20 cellular contexts compared by ENCODE assay signal in genomic region chr6:149939909-149940672, GRCh38. TPM values are rescaled to one million over a fixed set of nuclear protein-coding genes. Genes with fewer than 3 reads are reported as not detected.
DNase-seq lines count a peak whose midpoint lies in the region; ATAC-seq and TF ChIP-seq lines count a peak whose summit lies in the region.
"Had no signal": no experiment of that assay in that cellular context is flagged by ENCODE, and none has a peak within 500 bp of the region (broad histone marks: within the 10 kb centered on the region; RNA-seq: fewer than 3 reads in every experiment).

No MANE protein-coding gene starts in this region.

- H2BK12ac ChIP-seq in trophoblast cell (ENCODE audit: low read length), result no peak overlapping the region

- H3K9ac ChIP-seq in trophoblast cell (ENCODE audit: low read length), result no peak overlapping the region

- H2BK5ac ChIP-seq in trophoblast cell (ENCODE audit: low read depth, low read length, poor library complexity), result no peak overlapping the region

- intact Hi-C loops in CD8-positive, alpha-beta T cell (cut with DNase I, micrococcal nuclease), result loop anchor here (1.0 to 10.0 kb wide), 4 partner anchors 21 to 875 kb away; partner anchors contain the start of genes NUP43 (in 1 of the 2) and PCMT1 (in 1 of the 2)
- intact Hi-C loops in naive thymus-derived CD4-positive, alpha-beta T cell (cut with micrococcal nuclease), result loop anchor here (5.0 to 10.0 kb wide), 5 partner anchors 78 to 927 kb away; partner anchors contain the start of genes LRP11 (in 1 of the 2), MTHFD1L (in 1 of the 2), NUP43 (in 1 of the 2) and PCMT1 (in 1 of the 2)

- H3K18ac ChIP-seq in trophoblast cell (ENCODE audit: low read length), result no peak overlapping the region

- H2AK5ac ChIP-seq in trophoblast cell (ENCODE audit: low read length), result no peak overlapping the region

- no peak overlapping the region for H4K12ac ChIP-seq in trophoblast cell (ENCODE audit: low read depth, low read length)

- H3K4me3 Mint-ChIP-seq in CD8-positive, alpha-beta T cell, result peak overlapping the region; percentile 29
- peak overlapping the region; percentile 18 for H3K4me3 Mint-ChIP-seq in activated naive CD8-positive, alpha-beta T cell treated with anti-CD3 and anti-CD28 coated beads, Interleukin-2, amount 50 U/mL, for 24 hours
- peak overlapping the region; percentile 37 to 95 (median 79) for H3K4me3 Mint-ChIP-seq in naive thymus-derived CD4-positive, alpha-beta T cell

- H3K4me2 ChIP-seq in trophoblast cell (ENCODE audit: low read length), result no peak overlapping the region

- H2AFZ ChIP-seq in trophoblast cell (ENCODE audit: insufficient read depth, low read length, poor library complexity), result no peak overlapping the region

- H3K4me1 Mint-ChIP-seq in CD8-positive, alpha-beta T cell (ENCODE audit: low read depth), result peaks cover 31% of the 10 kb centered on the region
- peaks cover 35% of the 10 kb centered on the region for H3K4me1 Mint-ChIP-seq in activated naive CD8-positive, alpha-beta T cell treated with anti-CD3 and anti-CD28 coated beads, Interleukin-2, amount 50 U/mL, for 24 hours
- peaks cover 13 to 42% (median 31%) of the 10 kb centered on the region in 7 donors for H3K4me1 Mint-ChIP-seq in naive thymus-derived CD4-positive, alpha-beta T cell

- peaks cover 3% of the 10 kb centered on the region for H3K36me3 Mint-ChIP-seq in CD8-positive, alpha-beta T cell
- H3K36me3 Mint-ChIP-seq in activated naive CD8-positive, alpha-beta T cell treated with anti-CD3 and anti-CD28 coated beads, Interleukin-2, amount 50 U/mL, for 24 hours (ENCODE audit: low read depth), result no peaks in the 10 kb centered on the region
- H3K36me3 Mint-ChIP-seq in naive thymus-derived CD4-positive, alpha-beta T cell, result peaks cover 0 to 5% (median 1%) of the 10 kb centered on the region in 5 donors
- H3K36me3 Mint-ChIP-seq: stimulated activated memory B cell treated with anti-CD40 and anti-IgM and Interleukin-4, amounts not matched to agents 10 μg/mL and 1 μg/mL and 100 μg/mL, for 72 hours had no signal

- peaks cover 21% of the 10 kb centered on the region for H3K4me1 ChIP-seq in CD8-positive, alpha-beta T cell (ENCODE audit: insufficient read depth, low read length)
- peaks cover 14 to 20% of the 10 kb centered on the region in 2 donors for H3K4me1 ChIP-seq in naive thymus-derived CD4-positive, alpha-beta T cell (ENCODE audit: control insufficient read depth in 2 of 2, insufficient read depth in 2 of 2, low read length in 2 of 2)
- H3K4me1 ChIP-seq in trophoblast cell (ENCODE audit: control insufficient read depth in 1 of 2, insufficient read depth in 2 of 2, low read length in 2 of 2), result peaks cover 8 to 10% of the 10 kb centered on the region in 2 experiments
- H3K4me1 ChIP-seq: breast epithelium had no signal

- peaks cover 50% of the 10 kb centered on the region for H3K27me3 Mint-ChIP-seq in CD8-positive, alpha-beta T cell (ENCODE audit: low read depth)
- H3K27me3 Mint-ChIP-seq in activated naive CD8-positive, alpha-beta T cell treated with anti-CD3 and anti-CD28 coated beads, Interleukin-2, amount 50 U/mL, for 24 hours, result peaks cover 64% of the 10 kb centered on the region
- H3K27me3 Mint-ChIP-seq in naive thymus-derived CD4-positive, alpha-beta T cell, result peaks cover 48 to 86% (median 53%) of the 10 kb centered on the region in 5 donors

- POLR2A ChIA-PET in CD8-positive, alpha-beta T cell (lab: Charles Lee), result interaction anchor here (0.7 to 1.2 kb wide), 2 partner anchors 12 to 51 kb away, joined by 4 read pairs; no protein-coding TSS in a partner anchor
- POLR2A ChIA-PET in RWPE1 (lab: Yijun Ruan, JAX; ENCODE audit: low non-redundant PET), result interaction anchor here (1.2 kb wide), 1 partner anchor 24 kb away, joined by 3 read pairs; the partner anchor contains the start of gene ULBP1
- POLR2A ChIA-PET in naive thymus-derived CD4-positive, alpha-beta T cell (lab: Charles Lee), result interaction anchor here (0.6 kb wide), 1 partner anchor 119 kb away, joined by 4 read pairs; no protein-coding TSS in a partner anchor

- H4K8ac ChIP-seq in trophoblast cell (ENCODE audit: low read depth, low read length), result no peak overlapping the region

- H3K79me2 ChIP-seq in trophoblast cell (ENCODE audit: control insufficient read depth, insufficient read depth, low read length, poor library complexity), result no peaks in the 10 kb centered on the region

- no peak for ATAC-seq in CD8-positive, alpha-beta T cell
- ATAC-seq in activated naive CD8-positive, alpha-beta T cell treated with anti-CD3 and anti-CD28 coated beads, Interleukin-2, amount 50 U/mL, for 24 hours, result no peak
- no peak for ATAC-seq in naive thymus-derived CD4-positive, alpha-beta T cell
- ATAC-seq: Panc1; stimulated activated memory B cell treated with anti-CD40 and anti-IgM and Interleukin-4, amounts not matched to agents 10 μg/mL and 1 μg/mL and 100 μg/mL, for 72 hours had no signal

- no peak overlapping the region for H3K4me3 ChIP-seq in CD8-positive, alpha-beta T cell (ENCODE audit: low read depth, low read length)
- H3K4me3 ChIP-seq in naive thymus-derived CD4-positive, alpha-beta T cell (ENCODE audit: low read length), result no peak overlapping the region
- no peak overlapping the region for H3K4me3 ChIP-seq in trophoblast cell (ENCODE audit: low read depth, low read length)
- H3K4me3 ChIP-seq: lung, ovary, vagina had no signal

- no peak overlapping the region for H3K4ac ChIP-seq in trophoblast cell (ENCODE audit: low read depth, low read length)

- DNase-seq in CD8-positive, alpha-beta T cell, result peak in 1 of 7 experiments; percentile 47
- DNase-seq in RWPE1 (ENCODE audit: low spot score) (no peak), trophoblast cell (no peak), medulla oblongata (ENCODE audit: extremely low spot score) (no peak)
- DNase-seq in activated naive CD8-positive, alpha-beta T cell treated with anti-CD3 and anti-CD28 coated beads, Interleukin-2, amount 50 U/mL, for 24 hours, result no peak
- no peak for DNase-seq in naive thymus-derived CD4-positive, alpha-beta T cell
- DNase-seq in stimulated activated naive CD4-positive, alpha-beta T cell treated with Interleukin-2 at 50 U/mL for 16 hours (lab: John Stamatoyannopoulos, UW), result no peak
- DNase-seq: activated gamma-delta T cell, DMS79, foreskin melanocyte, NCI-H2029, NCI-H748 treated with DMSO at 0.1 percent for 48 hours, ovary, small intestine had no signal

- no peak for TF ChIP-seq CTCF in CD8-positive, alpha-beta T cell (IDR thresholded peaks at IDR 0.05)
- no peak for TF ChIP-seq CTCF in RWPE1 (conservative IDR thresholded peaks at IDR 0.05; ENCODE audit: low read depth)

- no peaks in the 10 kb centered on the region for H3K9me3 ChIP-seq in CD8-positive, alpha-beta T cell (ENCODE audit: low read length)
- H3K9me3 ChIP-seq in naive thymus-derived CD4-positive, alpha-beta T cell (ENCODE audit: control insufficient read depth in 2 of 3, low read length in 3 of 3), result no peaks in the 10 kb centered on the region
- H3K9me3 ChIP-seq in trophoblast cell (ENCODE audit: insufficient read depth, low read depth, low read length), result peaks cover 8% of the 10 kb centered on the region
- H3K9me3 ChIP-seq: breast epithelium, ovary, vagina had no signal

- H3K27ac ChIP-seq in CD8-positive, alpha-beta T cell (ENCODE audit: low read depth, low read length), result no peak overlapping the region
- H3K27ac ChIP-seq in RWPE1 (peak overlapping the region; percentile 88; the same call in 1 of the 2 replicates), trophoblast cell (ENCODE audit: low read depth, low read length) (no peak overlapping the region)
- no peak overlapping the region for H3K27ac ChIP-seq in naive thymus-derived CD4-positive, alpha-beta T cell (ENCODE audit: low read depth, low read length)
- H3K27ac ChIP-seq: breast epithelium, ovary, vagina had no signal

- no CpG with 5 or more reads among the region's 6 CpGs for WGBS in trophoblast cell (ENCODE audit: extremely low coverage, insufficient coverage, insufficient read length)

- H4K91ac ChIP-seq in trophoblast cell (ENCODE audit: low read depth, low read length), result no peak overlapping the region

- H3K27ac Mint-ChIP-seq in CD8-positive, alpha-beta T cell, result no peak overlapping the region
- H3K27ac Mint-ChIP-seq in activated naive CD8-positive, alpha-beta T cell treated with anti-CD3 and anti-CD28 coated beads, Interleukin-2, amount 50 U/mL, for 24 hours, result no peak overlapping the region
- H3K27ac Mint-ChIP-seq in naive thymus-derived CD4-positive, alpha-beta T cell, result peak overlapping the region in 5 of 9 donors; percentile 25 to 57 (median 34)

- H3K27me3 ChIP-seq in CD8-positive, alpha-beta T cell (ENCODE audit: insufficient read depth, low read length), result peaks cover 46% of the 10 kb centered on the region
- peaks cover 25 to 51% of the 10 kb centered on the region in 2 donors for H3K27me3 ChIP-seq in naive thymus-derived CD4-positive, alpha-beta T cell (ENCODE audit: control insufficient read depth in 2 of 2, insufficient read depth in 2 of 2, low read length in 2 of 2)
- peaks cover 48% of the 10 kb centered on the region for H3K27me3 ChIP-seq in trophoblast cell (ENCODE audit: insufficient read depth, low read length)

- CTCF ChIA-PET in CD8-positive, alpha-beta T cell (lab: Charles Lee), result interaction anchor here (0.9 to 1.3 kb wide), 4 partner anchors 21 to 106 kb away, joined by 3 read pairs; partner anchors contain the start of gene ULBP1
- CTCF ChIA-PET in RWPE1 (lab: Yijun Ruan, JAX), result interaction anchor here (0.6 kb wide), 1 partner anchor 10 kb away, joined by 3 read pairs; no protein-coding TSS in a partner anchor
- CTCF ChIA-PET in naive thymus-derived CD4-positive, alpha-beta T cell (lab: Charles Lee), result interaction anchor here (0.5 to 0.8 kb wide), 3 partner anchors 9 to 77 kb away, joined by 3 to 4 read pairs (median 3); no protein-coding TSS in a partner anchor

- H2BK120ac ChIP-seq in trophoblast cell (ENCODE audit: insufficient read depth, low read length, poor library complexity), result no peak overlapping the region

- no peaks in the 10 kb centered on the region for H3K36me3 ChIP-seq in CD8-positive, alpha-beta T cell (ENCODE audit: insufficient read depth, low read length)
- no peaks in the 10 kb centered on the region for H3K36me3 ChIP-seq in naive thymus-derived CD4-positive, alpha-beta T cell (ENCODE audit: control insufficient read depth in 2 of 3, insufficient read depth in 3 of 3, low read length in 3 of 3)
- H3K36me3 ChIP-seq in trophoblast cell (ENCODE audit: control insufficient read depth in 1 of 2, insufficient read depth in 2 of 2, low read length in 2 of 2), result no peaks in the 10 kb centered on the region
- H3K36me3 ChIP-seq: breast epithelium, ovary, vagina had no signal

- H3K14ac ChIP-seq in trophoblast cell (ENCODE audit: low read length), result no peak overlapping the region

- no peaks in the 10 kb centered on the region for H3K79me1 ChIP-seq in trophoblast cell (ENCODE audit: low read length)

- no peak overlapping the region for H3K23ac ChIP-seq in trophoblast cell (ENCODE audit: low read length)

- no peaks in the 10 kb centered on the region for H3K9me3 Mint-ChIP-seq in CD8-positive, alpha-beta T cell
- no peaks in the 10 kb centered on the region for H3K9me3 Mint-ChIP-seq in activated naive CD8-positive, alpha-beta T cell treated with anti-CD3 and anti-CD28 coated beads, Interleukin-2, amount 50 U/mL, for 24 hours
- peaks cover 0 to 4% (median 0%) of the 10 kb centered on the region in 11 donors for H3K9me3 Mint-ChIP-seq in naive thymus-derived CD4-positive, alpha-beta T cell
- H3K9me3 Mint-ChIP-seq: stimulated activated memory B cell treated with anti-CD40 and anti-IgM and Interleukin-4, amounts not matched to agents 10 μg/mL and 1 μg/mL and 100 μg/mL, for 72 hours had no signal

RNA-seq across cellular contexts. Expression of gene ULBP2, which starts 1.7 kb away (rescaled TPM):
- 1 to 10 TPM; 7.2 to 9.7 TPM for total RNA-seq in CD8-positive, alpha-beta T cell
- 1 to 10 TPM in 1 of 5 experiments, under 1 TPM in 3, not detected in 1; 0.27 to 1.0 (median 0.65) TPM for total RNA-seq in naive thymus-derived CD4-positive, alpha-beta T cell
- polyA plus RNA-seq in naive thymus-derived CD4-positive, alpha-beta T cell, result under 1 TPM in 1 of 2 donors, not detected in 1; 0.56 TPM
- polyA plus RNA-seq in trophoblast cell (2013), result 0.08 and 0.14 TPM in 2 replicates
- total RNA-seq: vagina had no signal

RNA-seq across cellular contexts. Expression of gene RAET1G, which starts 17.2 kb away (rescaled TPM):
- total RNA-seq in CD8-positive, alpha-beta T cell, result not detected
- total RNA-seq in naive thymus-derived CD4-positive, alpha-beta T cell, result not detected
- not detected for polyA plus RNA-seq in naive thymus-derived CD4-positive, alpha-beta T cell
- polyA plus RNA-seq in trophoblast cell (2013), result not detected in 2 replicates

RNA-seq across cellular contexts. Expression of gene ULBP1, which starts 23.7 kb away (rescaled TPM):
- under 1 TPM; 0.28 to 0.41 TPM for total RNA-seq in CD8-positive, alpha-beta T cell
- total RNA-seq in naive thymus-derived CD4-positive, alpha-beta T cell, result 1 to 10 TPM in 1 of 5 experiments, not detected in 4; 1.4 TPM
- not detected for polyA plus RNA-seq in naive thymus-derived CD4-positive, alpha-beta T cell
- 0.48 and 0.58 TPM in 2 replicates for polyA plus RNA-seq in trophoblast cell (2013)
- total RNA-seq: MCF 10A, vagina had no signal

RNA-seq across cellular contexts. Expression of gene RAET1E, which starts 42.2 kb away (rescaled TPM):
- total RNA-seq in CD8-positive, alpha-beta T cell, result not detected
- not detected for total RNA-seq in naive thymus-derived CD4-positive, alpha-beta T cell
- polyA plus RNA-seq in naive thymus-derived CD4-positive, alpha-beta T cell, result not detected
- not detected in 2 replicates for polyA plus RNA-seq in trophoblast cell (2013)

Comparison
In these comparisons a context has a peak if more than half of its experiments do, and no peak if none do; other contexts are left out.
1. H3K27ac Mint-ChIP-seq: peak in naive thymus-derived CD4-positive, alpha-beta T cell (5 of 9); none in CD8-positive, alpha-beta T cell (single experiment) and activated naive CD8-positive, alpha-beta T cell treated with anti-CD3 and anti-CD28 coated beads, Interleukin-2, amount 50 U/mL, for 24 hours (single experiment).
2. H3K4me3 Mint-ChIP-seq: peak in every context shown above with its lines; median percentile 79 in naive thymus-derived CD4-positive, alpha-beta T cell; 29 in CD8-positive, alpha-beta T cell; 18 in activated naive CD8-positive, alpha-beta T cell treated with anti-CD3 and anti-CD28 coated beads, Interleukin-2, amount 50 U/mL, for 24 hours.
3. RNA of gene ULBP2, which starts 1.7 kb away (total RNA-seq): 7.2 to 9.7 TPM in CD8-positive, alpha-beta T cell; 0.27 to 1.0 TPM in naive thymus-derived CD4-positive, alpha-beta T cell; every median in the first group is over 4 times any median in the second.